Comparison of ENCODE assay signal across 10 cellular contexts in the genomic region with DNA sequence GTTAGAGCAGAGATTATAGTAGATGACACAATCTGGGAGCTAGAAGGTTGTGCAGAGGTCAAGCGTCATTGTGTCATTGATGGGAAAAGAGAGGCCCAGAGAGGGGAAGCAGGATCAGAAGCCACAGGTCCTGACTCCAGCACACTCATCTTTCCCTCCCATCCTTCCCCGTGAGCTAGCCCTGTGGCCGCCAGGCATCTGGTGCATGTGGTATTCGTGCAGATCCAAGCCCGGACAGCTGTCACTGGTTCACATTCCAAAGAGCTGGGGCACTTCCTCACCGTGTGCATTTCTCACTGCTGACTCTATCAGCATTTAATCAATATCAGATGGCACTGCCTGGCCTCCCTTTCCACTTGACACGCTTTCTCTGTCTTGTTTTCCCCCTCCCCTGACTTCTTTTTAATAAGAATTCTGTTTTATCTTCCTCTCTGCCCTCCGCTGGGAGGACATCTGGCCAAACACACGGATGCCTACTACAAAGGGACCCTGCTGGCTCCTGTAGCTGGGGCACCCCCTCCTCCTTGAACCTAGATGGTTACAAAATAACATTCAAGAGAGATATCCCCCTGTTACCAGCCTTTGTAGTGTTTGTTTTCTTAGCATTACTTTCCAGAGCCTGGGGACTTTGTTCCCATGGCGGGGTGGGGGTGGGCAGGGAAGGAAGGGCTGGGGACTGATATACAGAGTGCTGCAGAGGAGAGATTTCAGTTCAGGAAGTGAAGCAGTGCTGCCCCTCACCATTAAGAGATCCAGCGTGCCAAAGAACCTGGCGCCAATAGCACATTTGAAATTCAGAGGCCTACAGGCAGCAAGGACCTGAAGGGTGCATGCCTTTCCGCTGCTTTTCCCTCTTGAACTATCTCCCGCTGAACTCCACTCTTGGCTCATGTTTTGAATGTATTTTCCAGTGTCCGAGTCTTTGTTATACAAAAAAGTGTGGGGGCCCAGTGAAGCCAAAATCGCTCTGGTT.
A peak's percentile ranks its signal among the peaks of the same experiment; 100 is the strongest.
DNase-seq lines count a peak whose midpoint lies in the region; ATAC-seq, FAIRE-seq and TF ChIP-seq lines count a peak whose summit lies in the region.
"Had no signal": no experiment of that assay in that cellular context is flagged by ENCODE, and none has a peak within 500 bp of the region (broad histone marks: within the 10 kb centered on the region; RNA-seq: fewer than 3 reads in every experiment).

No MANE protein-coding gene starts in this region.

- no peak overlapping the region for H3K27ac ChIP-seq in GM23338 (ENCODE audit: low read depth)
- H3K27ac ChIP-seq in left ventricle myocardium inferior (replicated peaks), result peak overlapping the region; percentile 36
- peak overlapping the region; percentile 96 for H3K27ac ChIP-seq in smooth muscle cell (ENCODE audit: low read depth)
- H3K27ac ChIP-seq in vagina, result no peak overlapping the region
- H3K27ac ChIP-seq: ovary had no signal

- H3F3A ChIP-seq in GM23338 (replicated peaks; ENCODE audit: low read depth) (no peaks in the 10 kb centered on the region), smooth muscle cell (ENCODE audit: low read depth) (peaks cover 11% of the 10 kb centered on the region)

- 29% methylated on average over 16 of the region's 16 CpGs for WGBS in smooth muscle cell (ENCODE audit: low lambda C conversion rate)

- H3K4me2 ChIP-seq in GM23338, result peak overlapping the region; percentile 60
- peak overlapping the region; percentile 79 for H3K4me2 ChIP-seq in smooth muscle cell

- peaks cover 5% of the 10 kb centered on the region for H3K27me3 Mint-ChIP-seq in GM23338 (ENCODE audit: insufficient read depth, low read depth, poor library complexity)

- peaks cover 7% of the 10 kb centered on the region; the same call in 1 of the 2 replicates for H3K9me2 ChIP-seq in GM23338 (ENCODE audit: insufficient read depth)

- H3K36me3 Mint-ChIP-seq in GM23338 (ENCODE audit: low read depth), result no peaks in the 10 kb centered on the region

- no peaks in the 10 kb centered on the region for H3K9me3 Mint-ChIP-seq in GM23338

- no peak overlapping the region for H3K4me3 Mint-ChIP-seq in GM23338
- H3K4me3 Mint-ChIP-seq: T-helper 17 cell had no signal

- H3K79me2 ChIP-seq in GM23338 (replicated peaks; ENCODE audit: insufficient read depth), result no peaks in the 10 kb centered on the region
- H3K79me2 ChIP-seq in smooth muscle cell (ENCODE audit: low read depth), result no peaks in the 10 kb centered on the region

- no peak for TF ChIP-seq POLR2A in vagina (IDR thresholded peaks at IDR 0.05)

- intact Hi-C loops in left ventricle myocardium inferior (cut with micrococcal nuclease), result no loop called here
- intact Hi-C loops in vagina (cut with DNase I), result no loop called here
- intact Hi-C loops in posterior cingulate gyrus (cut with DNase I), result no loop called here

- H2AFZ ChIP-seq in GM23338, result peak overlapping the region; percentile 91
- no peak overlapping the region for H2AFZ ChIP-seq in smooth muscle cell (ENCODE audit: low read depth)

- peak overlapping the region; percentile 83 for H3K9ac ChIP-seq in smooth muscle cell (ENCODE audit: low read depth)

- FAIRE-seq in frontal cortex (lab: Jason Lieb, UNC), result no peak

- H3K4me1 ChIP-seq in GM23338 (ENCODE audit: insufficient read depth) (peaks cover 19% of the 10 kb centered on the region), left ventricle myocardium inferior (peaks cover 2% of the 10 kb centered on the region), smooth muscle cell (ENCODE audit: low read depth) (peaks cover 22% of the 10 kb centered on the region), vagina (peaks cover 14% of the 10 kb centered on the region)

- H3K4me1 Mint-ChIP-seq in GM23338, result peaks cover 33% of the 10 kb centered on the region
- H3K4me1 Mint-ChIP-seq: T-helper 17 cell had no signal

- no peaks in the 10 kb centered on the region for H3K27me3 ChIP-seq in GM23338 (ENCODE audit: insufficient read depth)
- no peaks in the 10 kb centered on the region for H3K27me3 ChIP-seq in left ventricle myocardium inferior (ENCODE audit: low read depth)
- no peaks in the 10 kb centered on the region for H3K27me3 ChIP-seq in smooth muscle cell (ENCODE audit: low read depth)
- H3K27me3 ChIP-seq in vagina, result no peaks in the 10 kb centered on the region
- H3K27me3 ChIP-seq: ovary had no signal

- H4K20me1 ChIP-seq in GM23338 (replicated peaks; ENCODE audit: insufficient read depth) (no peaks in the 10 kb centered on the region), smooth muscle cell (ENCODE audit: low read depth) (no peaks in the 10 kb centered on the region)

- no peak for TF ChIP-seq CTCF in GM23338 (conservative IDR thresholded peaks at IDR 0.05; ENCODE audit: low read depth in 2 of 2)
- TF ChIP-seq CTCF in left ventricle myocardium inferior (IDR thresholded peaks at IDR 0.05; ENCODE audit: borderline replicate concordance), result no peak
- no peak for TF ChIP-seq CTCF in smooth muscle cell (IDR thresholded peaks at IDR 0.05; ENCODE audit: borderline replicate concordance, insufficient read depth, poor library complexity, severe bottlenecking)
- TF ChIP-seq CTCF in vagina (IDR thresholded peaks at IDR 0.05), result no peak

- ATAC-seq in GM23338, result peak; percentile 43
- ATAC-seq: T-helper 17 cell had no signal

- H3K36me3 ChIP-seq in GM23338 (ENCODE audit: insufficient read depth) (no peaks in the 10 kb centered on the region), left ventricle myocardium inferior (no peaks in the 10 kb centered on the region), smooth muscle cell (ENCODE audit: low read depth) (no peaks in the 10 kb centered on the region), vagina (no peaks in the 10 kb centered on the region)
- H3K36me3 ChIP-seq: ovary had no signal

- H3K27ac Mint-ChIP-seq in GM23338, result no peak overlapping the region; the same call in 1 of the 2 replicates
- H3K27ac Mint-ChIP-seq: T-helper 17 cell had no signal

- H3K4me3 ChIP-seq in GM23338, result no peak overlapping the region
- H3K4me3 ChIP-seq in left ventricle myocardium inferior, result no peak overlapping the region
- no peak overlapping the region for H3K4me3 ChIP-seq in smooth muscle cell
- H3K4me3 ChIP-seq in vagina, result no peak overlapping the region
- H3K4me3 ChIP-seq: ovary had no signal

- H3K9me3 ChIP-seq in left ventricle myocardium inferior (replicated peaks) (no peaks in the 10 kb centered on the region), smooth muscle cell (replicated peaks; ENCODE audit: low read depth) (no peaks in the 10 kb centered on the region), vagina (no peaks in the 10 kb centered on the region)
- H3K9me3 ChIP-seq: ovary had no signal

- DNase-seq in GM23338 (ENCODE audit: low spot score) (peak; percentile 28), SW480 (ENCODE audit: low spot score) (peak; percentile 78), left ventricle myocardium inferior (no peak), smooth muscle cell (lab: John Stamatoyannopoulos, UW; ENCODE audit: unreplicated experiment) (peak; percentile 2), vagina (ENCODE audit: extremely low spot score in 2 of 2) (no peak), posterior cingulate gyrus (no peak), frontal cortex (ENCODE audit: low spot score in 2 of 2) (no peak)
- DNase-seq in stimulated activated CD8-positive, alpha-beta memory T cell treated with anti-CD3 and anti-CD28 coated beads, Interleukin-4, amount 100 ng/mL, for 48 hours, result no peak
- DNase-seq: T-helper 17 cell had no signal

TF ChIP-seq in GM23338, 12 proteins besides CTCF, POLR2A, EP300 and RAD21 (continues in another document):
- TF ChIP-seq, protein P1, sequence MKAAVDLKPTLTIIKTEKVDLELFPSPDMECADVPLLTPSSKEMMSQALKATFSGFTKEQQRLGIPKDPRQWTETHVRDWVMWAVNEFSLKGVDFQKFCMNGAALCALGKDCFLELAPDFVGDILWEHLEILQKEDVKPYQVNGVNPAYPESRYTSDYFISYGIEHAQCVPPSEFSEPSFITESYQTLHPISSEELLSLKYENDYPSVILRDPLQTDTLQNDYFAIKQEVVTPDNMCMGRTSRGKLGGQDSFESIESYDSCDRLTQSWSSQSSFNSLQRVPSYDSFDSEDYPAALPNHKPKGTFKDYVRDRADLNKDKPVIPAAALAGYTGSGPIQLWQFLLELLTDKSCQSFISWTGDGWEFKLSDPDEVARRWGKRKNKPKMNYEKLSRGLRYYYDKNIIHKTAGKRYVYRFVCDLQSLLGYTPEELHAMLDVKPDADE (IDR thresholded peaks at IDR 0.05), result no peak
- TF ChIP-seq ZNF331 (CRISPR knock-in tag; IDR thresholded peaks at IDR 0.05; ENCODE audit: low read depth) (no peak), JUNB (IDR thresholded peaks at IDR 0.05; ENCODE audit: unreplicated experiment) (no peak), STAT1 (IDR thresholded peaks at IDR 0.05; ENCODE audit: unreplicated experiment) (no peak), POLR2AphosphoS5 (IDR thresholded peaks at IDR 0.05; ENCODE audit: low read depth) (no peak), REST (IDR thresholded peaks at IDR 0.05; ENCODE audit: unreplicated experiment) (no peak)

Comparison
In these comparisons a context has a peak if more than half of its experiments do, and no peak if none do; other contexts are left out.
1. DNase-seq: peak in GM23338 (single experiment), SW480 (single experiment) and smooth muscle cell (single experiment); none in left ventricle myocardium inferior (single experiment), vagina (0 of 2), posterior cingulate gyrus (0 of 10), stimulated activated CD8-positive, alpha-beta memory T cell treated with anti-CD3 and anti-CD28 coated beads, Interleukin-4, amount 100 ng/mL, for 48 hours (single experiment) and frontal cortex (0 of 2).
2. H3K27ac ChIP-seq: peak in left ventricle myocardium inferior (single experiment) and smooth muscle cell (single experiment); none in GM23338 (single experiment) and vagina (single experiment).